ENCODE assay signal across 15 cellular contexts in genomic region chr21:45304161-45304830, GRCh38. TPM values are rescaled to one million over a fixed set of nuclear protein-coding genes. Genes with fewer than 3 reads are reported as not detected.
A peak's percentile ranks its signal among the peaks of the same experiment; 100 is the strongest.
DNase-seq lines count a peak whose midpoint lies in the region; ATAC-seq, FAIRE-seq and TF ChIP-seq lines count a peak whose summit lies in the region.
"Had no signal": no experiment of that assay in that cellular context is flagged by ENCODE, and none has a peak within 500 bp of the region (broad histone marks: within the 10 kb centered on the region; RNA-seq: fewer than 3 reads in every experiment).

No MANE protein-coding gene starts in this region.

- H4K20me1 ChIP-seq in astrocyte (ENCODE audit: insufficient read depth, low read length), result no peaks in the 10 kb centered on the region

- WGBS in heart right ventricle, 2 donors, result 93 to 96% methylated on average over 11 of the region's 11 CpGs
- WGBS in mesenchymal stem cell, result 94% methylated on average over 9 of the region's 11 CpGs

- intact Hi-C loops in heart right ventricle (cut with DNase I) (loop anchor here in 3 of 10 donors (5.0 to 10.0 kb wide), 3 partner anchors 51 to 58 kb away; no protein-coding TSS in a partner anchor), upper lobe of right lung (cut with DNase I) (no loop called here)

- H3K27ac Mint-ChIP-seq in astrocyte (ENCODE audit: unreplicated experiment), result no peak overlapping the region

- H2AFZ ChIP-seq in astrocyte (ENCODE audit: low read depth, low read length) (no peak overlapping the region), mesenchymal stem cell (ENCODE audit: low read depth, low read length) (no peak overlapping the region)
- H2AFZ ChIP-seq: GM23248 had no signal

- H3K9me3 ChIP-seq in heart right ventricle (no peaks in the 10 kb centered on the region), right atrium auricular region (no peaks in the 10 kb centered on the region), astrocyte (ENCODE audit: insufficient read depth, low read depth, low read length) (no peaks in the 10 kb centered on the region), mesenchymal stem cell (ENCODE audit: control insufficient read depth, low read length) (no peaks in the 10 kb centered on the region), upper lobe of right lung (no peaks in the 10 kb centered on the region)
- H3K9me3 ChIP-seq: thyroid gland had no signal

- H3K27me3 Mint-ChIP-seq in astrocyte (ENCODE audit: low read depth, unreplicated experiment), result no peaks in the 10 kb centered on the region

- H3K4me3 ChIP-seq in heart right ventricle, result no peak overlapping the region
- no peak overlapping the region for H3K4me3 ChIP-seq in right atrium auricular region
- H3K4me3 ChIP-seq in astrocyte (ENCODE audit: insufficient read depth, low read depth, low read length), result no peak overlapping the region
- no peak overlapping the region for H3K4me3 ChIP-seq in mesenchymal stem cell (ENCODE audit: insufficient read depth in 1 of 2, low read depth in 1 of 2, low read length in 2 of 2)
- no peak overlapping the region for H3K4me3 ChIP-seq in upper lobe of right lung
- H3K4me3 ChIP-seq: cardiac muscle cell, GM23248, thyroid gland had no signal

- peaks cover 34 to 74% (median 63%) of the 10 kb centered on the region in 9 donors for H3K4me1 ChIP-seq in heart right ventricle
- H3K4me1 ChIP-seq in right atrium auricular region, result peaks cover 0 to 73% of the 10 kb centered on the region in 2 donors
- peaks cover 58% of the 10 kb centered on the region for H3K4me1 ChIP-seq in astrocyte (ENCODE audit: insufficient read depth, low read length)
- peaks cover 60% of the 10 kb centered on the region for H3K4me1 ChIP-seq in mesenchymal stem cell (ENCODE audit: control insufficient read depth, insufficient read depth, low read depth, low read length)
- H3K4me1 ChIP-seq in upper lobe of right lung, result peaks cover 64% of the 10 kb centered on the region

- H3K18ac ChIP-seq in mesenchymal stem cell (ENCODE audit: low read depth in 1 of 2, low read length in 2 of 2), result peak overlapping the region; percentile 33 to 75

- H3K36me3 ChIP-seq in heart right ventricle, result no peaks in the 10 kb centered on the region
- no peaks in the 10 kb centered on the region for H3K36me3 ChIP-seq in right atrium auricular region
- no peaks in the 10 kb centered on the region for H3K36me3 ChIP-seq in astrocyte (ENCODE audit: insufficient read depth, low read length)
- peaks cover 0 to 6% of the 10 kb centered on the region in 2 experiments for H3K36me3 ChIP-seq in mesenchymal stem cell (ENCODE audit: control insufficient read depth in 1 of 2, insufficient read depth in 2 of 2, low read depth in 1 of 2, low read length in 2 of 2)
- no peaks in the 10 kb centered on the region for H3K36me3 ChIP-seq in upper lobe of right lung
- H3K36me3 ChIP-seq: cardiac muscle cell, thyroid gland had no signal

- no peaks in the 10 kb centered on the region for H3K9me3 Mint-ChIP-seq in astrocyte (ENCODE audit: unreplicated experiment)

- H4K91ac ChIP-seq in mesenchymal stem cell (ENCODE audit: low read length), result peak overlapping the region; percentile 87

- H4K8ac ChIP-seq in mesenchymal stem cell (ENCODE audit: low read length), result peak overlapping the region; percentile 4

- H2BK5ac ChIP-seq in mesenchymal stem cell (ENCODE audit: low read depth, low read length, poor library complexity, severe bottlenecking), result no peak overlapping the region

- peaks cover 4% of the 10 kb centered on the region for H3K36me3 Mint-ChIP-seq in astrocyte (ENCODE audit: low read depth, unreplicated experiment)

- H3K4ac ChIP-seq in mesenchymal stem cell (ENCODE audit: low read depth in 1 of 2, low read length in 2 of 2), result peak overlapping the region; percentile 19 to 47

- H2BK120ac ChIP-seq in mesenchymal stem cell (ENCODE audit: low read depth, low read length), result no peak overlapping the region

- H3K79me1 ChIP-seq in mesenchymal stem cell (replicated peaks; ENCODE audit: low read length, poor library complexity, severe bottlenecking), result peaks cover 8% of the 10 kb centered on the region

- peak overlapping the region in 1 of 2 experiments; percentile 39 for H3K14ac ChIP-seq in mesenchymal stem cell (ENCODE audit: low read length in 2 of 2)

- peak overlapping the region in 6 of 10 donors; percentile 7 to 97 (median 88) for H3K27ac ChIP-seq in heart right ventricle
- H3K27ac ChIP-seq in right atrium auricular region, result peak overlapping the region in 1 of 2 donors; percentile 88
- peak overlapping the region; percentile 24 for H3K27ac ChIP-seq in astrocyte (ENCODE audit: low read depth, low read length)
- H3K27ac ChIP-seq in mesenchymal stem cell (ENCODE audit: low read length, poor library complexity, severe bottlenecking), result no peak overlapping the region
- peak overlapping the region; percentile 17 for H3K27ac ChIP-seq in upper lobe of right lung
- H3K27ac ChIP-seq: cardiac muscle cell, GM23248, thyroid gland, VCaP had no signal

- H2AK5ac ChIP-seq in mesenchymal stem cell (ENCODE audit: low read length, severe bottlenecking), result peak overlapping the region; percentile 58

- TF ChIP-seq CTCF in heart right ventricle (IDR thresholded peaks at IDR 0.05), result no peak
- no peak for TF ChIP-seq CTCF in right atrium auricular region (IDR thresholded peaks at IDR 0.05)
- no peak for TF ChIP-seq CTCF in astrocyte (IDR thresholded peaks at IDR 0.05; ENCODE audit: insufficient read depth, low read depth, low read length)
- no peak for TF ChIP-seq CTCF in upper lobe of right lung (IDR thresholded peaks at IDR 0.05)

- H3K9ac ChIP-seq in astrocyte (ENCODE audit: low read length) (no peak overlapping the region), mesenchymal stem cell (ENCODE audit: low read length) (no peak overlapping the region)
- H3K9ac ChIP-seq: GM23248 had no signal

- FAIRE-seq in astrocyte (lab: Jason Lieb, UNC), result no peak

- H2BK12ac ChIP-seq in mesenchymal stem cell (ENCODE audit: low read length in 2 of 2), result peak overlapping the region; percentile 87 to 97

- H3K4me1 Mint-ChIP-seq in astrocyte (ENCODE audit: low read depth, unreplicated experiment), result peaks cover 56% of the 10 kb centered on the region

- H3K4me2 ChIP-seq in astrocyte (ENCODE audit: low read length) (no peak overlapping the region), mesenchymal stem cell (ENCODE audit: low read length, poor library complexity, severe bottlenecking) (no peak overlapping the region)

- H3K27me3 ChIP-seq in heart right ventricle (no peaks in the 10 kb centered on the region), right atrium auricular region (no peaks in the 10 kb centered on the region), astrocyte (ENCODE audit: insufficient read depth, low read length) (no peaks in the 10 kb centered on the region), mesenchymal stem cell (ENCODE audit: control insufficient read depth in 1 of 2, insufficient read depth in 1 of 2, low read length in 2 of 2) (no peaks in the 10 kb centered on the region), upper lobe of right lung (no peaks in the 10 kb centered on the region)
- H3K27me3 ChIP-seq: cardiac muscle cell, thyroid gland had no signal

- no peak for ATAC-seq in heart right ventricle
- ATAC-seq in upper lobe of right lung, result no peak
- no peak for ATAC-seq in HG02970 (IDR thresholded peaks at IDR 0.05; ENCODE audit: low FRiP score, unreplicated experiment)

- peak overlapping the region; percentile 39 for H2BK15ac ChIP-seq in mesenchymal stem cell (ENCODE audit: low read depth, poor library complexity, severe bottlenecking)

- no peaks in the 10 kb centered on the region for H3K79me2 ChIP-seq in astrocyte (ENCODE audit: insufficient read depth, low read length)

- DNase-seq in heart right ventricle (peak in 1 of 2 donors; percentile 8), right atrium auricular region (ENCODE audit: low spot score) (no peak), astrocyte (ENCODE audit: low read depth) (no peak), mesenchymal stem cell (no peak), upper lobe of right lung (no peak), NCI-H345 (lab: John Stamatoyannopoulos, UW) (no peak), DMS79 treated with DMSO at 0.1 percent for 48 hours (lab: John Stamatoyannopoulos, UW) (no peak)
- DNase-seq: activated gamma-delta T cell treated with Interleukin-2 at 50 U/mL for 16 hours, GM23248, NCI-H1930, NCI-H524, thyroid gland had no signal

- H3K23ac ChIP-seq in mesenchymal stem cell (ENCODE audit: low read length in 2 of 2), result no peak overlapping the region

- no peak overlapping the region for H3K4me3 Mint-ChIP-seq in astrocyte (ENCODE audit: unreplicated experiment)

RNA-seq across cellular contexts. Expression of gene POFUT2, which starts 16.6 kb away (rescaled TPM):
- total RNA-seq in heart right ventricle, result 10 to 100 TPM; 12.7 to 20.4 (median 16.3) TPM
- 10 to 100 TPM; 18.9 to 20.6 TPM for polyA plus RNA-seq in heart right ventricle
- 10 to 100 TPM in 1 of 2 donors, 1 to 10 TPM in 1; 5.8 to 12.0 TPM for total RNA-seq in right atrium auricular region
- total RNA-seq in astrocyte, result 109 and 119 TPM in 2 replicates
- 75.1 TPM for polyA plus RNA-seq in mesenchymal stem cell (2013, experiment 1 of 2)
- 76.3 TPM for polyA plus RNA-seq in mesenchymal stem cell (2013, experiment 2 of 2)
- total RNA-seq in upper lobe of right lung, result 29.0 TPM
